ENCODE assay signal across 1 cellular context in the genomic region with DNA sequence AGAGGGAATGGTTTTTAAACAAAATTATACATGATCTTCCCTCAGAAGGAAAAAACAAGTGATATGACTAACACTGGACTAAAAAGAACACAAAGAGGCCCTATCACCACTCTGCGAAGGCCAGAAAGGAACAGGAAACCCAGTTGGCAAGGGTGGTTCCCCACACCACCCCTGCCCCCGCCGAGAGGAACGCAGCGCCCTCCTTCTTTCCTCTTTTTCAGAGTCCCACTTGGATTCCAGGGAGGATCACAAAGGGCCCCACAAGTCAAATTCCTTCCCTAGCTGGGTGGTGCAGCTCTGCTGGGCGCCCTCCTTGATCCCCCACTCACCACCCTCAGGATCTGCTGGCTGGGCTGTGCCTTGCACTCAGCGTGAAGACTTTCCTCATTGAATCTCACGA.
TF ChIP-seq lines count a peak whose summit lies in the region.

No MANE protein-coding gene starts in this region.

TF ChIP-seq in K562, 482 proteins besides CTCF, POLR2A, EP300 and RAD21:
- no peak for TF ChIP-seq CBX5 (IDR thresholded peaks at IDR 0.05; ENCODE audit: borderline replicate concordance, low read depth)
- TF ChIP-seq NUFIP1 (IDR thresholded peaks at IDR 0.05; ENCODE audit: partially characterized antibody): no peak
- no peak for TF ChIP-seq RFX7 (CRISPR knock-in tag; IDR thresholded peaks at IDR 0.05)
- no peak for TF ChIP-seq MYBL2 (IDR thresholded peaks at IDR 0.05; ENCODE audit: low read depth)
- no peak for TF ChIP-seq MYBL2 (CRISPR knock-in tag; IDR thresholded peaks at IDR 0.05; ENCODE audit: borderline replicate concordance)
- TF ChIP-seq SETDB1 (IDR thresholded peaks at IDR 0.05; ENCODE audit: low read length): no peak
- TF ChIP-seq, protein P1, sequence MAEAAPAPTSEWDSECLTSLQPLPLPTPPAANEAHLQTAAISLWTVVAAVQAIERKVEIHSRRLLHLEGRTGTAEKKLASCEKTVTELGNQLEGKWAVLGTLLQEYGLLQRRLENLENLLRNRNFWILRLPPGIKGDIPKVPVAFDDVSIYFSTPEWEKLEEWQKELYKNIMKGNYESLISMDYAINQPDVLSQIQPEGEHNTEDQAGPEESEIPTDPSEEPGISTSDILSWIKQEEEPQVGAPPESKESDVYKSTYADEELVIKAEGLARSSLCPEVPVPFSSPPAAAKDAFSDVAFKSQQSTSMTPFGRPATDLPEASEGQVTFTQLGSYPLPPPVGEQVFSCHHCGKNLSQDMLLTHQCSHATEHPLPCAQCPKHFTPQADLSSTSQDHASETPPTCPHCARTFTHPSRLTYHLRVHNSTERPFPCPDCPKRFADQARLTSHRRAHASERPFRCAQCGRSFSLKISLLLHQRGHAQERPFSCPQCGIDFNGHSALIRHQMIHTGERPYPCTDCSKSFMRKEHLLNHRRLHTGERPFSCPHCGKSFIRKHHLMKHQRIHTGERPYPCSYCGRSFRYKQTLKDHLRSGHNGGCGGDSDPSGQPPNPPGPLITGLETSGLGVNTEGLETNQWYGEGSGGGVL (CRISPR knock-in tag; IDR thresholded peaks at IDR 0.05): no peak
- TF ChIP-seq ARHGAP35 (IDR thresholded peaks at IDR 0.05; ENCODE audit: partially characterized antibody): no peak
- no peak for TF ChIP-seq PML (IDR thresholded peaks at IDR 0.05; ENCODE audit: low read length)
- no peak for TF ChIP-seq COPS2 (conservative IDR thresholded peaks at IDR 0.05)
- TF ChIP-seq CXXC5 (CRISPR knock-in tag; IDR thresholded peaks at IDR 0.05): no peak
- TF ChIP-seq OTX1 (CRISPR knock-in tag; IDR thresholded peaks at IDR 0.05): no peak
- no peak for TF ChIP-seq ZNF695 (CRISPR knock-in tag; IDR thresholded peaks at IDR 0.05)
- no peak for TF ChIP-seq HMGN3 (IDR thresholded peaks at IDR 0.05; ENCODE audit: borderline replicate concordance, extremely low read depth, insufficient read length, low read depth, low read length)
- TF ChIP-seq, protein P2, sequence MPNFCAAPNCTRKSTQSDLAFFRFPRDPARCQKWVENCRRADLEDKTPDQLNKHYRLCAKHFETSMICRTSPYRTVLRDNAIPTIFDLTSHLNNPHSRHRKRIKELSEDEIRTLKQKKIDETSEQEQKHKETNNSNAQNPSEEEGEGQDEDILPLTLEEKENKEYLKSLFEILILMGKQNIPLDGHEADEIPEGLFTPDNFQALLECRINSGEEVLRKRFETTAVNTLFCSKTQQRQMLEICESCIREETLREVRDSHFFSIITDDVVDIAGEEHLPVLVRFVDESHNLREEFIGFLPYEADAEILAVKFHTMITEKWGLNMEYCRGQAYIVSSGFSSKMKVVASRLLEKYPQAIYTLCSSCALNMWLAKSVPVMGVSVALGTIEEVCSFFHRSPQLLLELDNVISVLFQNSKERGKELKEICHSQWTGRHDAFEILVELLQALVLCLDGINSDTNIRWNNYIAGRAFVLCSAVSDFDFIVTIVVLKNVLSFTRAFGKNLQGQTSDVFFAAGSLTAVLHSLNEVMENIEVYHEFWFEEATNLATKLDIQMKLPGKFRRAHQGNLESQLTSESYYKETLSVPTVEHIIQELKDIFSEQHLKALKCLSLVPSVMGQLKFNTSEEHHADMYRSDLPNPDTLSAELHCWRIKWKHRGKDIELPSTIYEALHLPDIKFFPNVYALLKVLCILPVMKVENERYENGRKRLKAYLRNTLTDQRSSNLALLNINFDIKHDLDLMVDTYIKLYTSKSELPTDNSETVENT (CRISPR knock-in tag; IDR thresholded peaks at IDR 0.05): no peak
- no peak for TF ChIP-seq HSF4 (CRISPR knock-in tag; IDR thresholded peaks at IDR 0.05; ENCODE audit: borderline replicate concordance)
- TF ChIP-seq FOXK2 (conservative IDR thresholded peaks at IDR 0.05 in 1 of 2, IDR thresholded peaks at IDR 0.05 in 1 of 2; ENCODE audit: low read depth in 2 of 2): no peak
- TF ChIP-seq SAP30 (IDR thresholded peaks at IDR 0.05; ENCODE audit: borderline replicate concordance, insufficient read depth, low read depth, low read length, poor library complexity, severe bottlenecking): no peak
- TF ChIP-seq ZZZ3 (IDR thresholded peaks at IDR 0.05): no peak
